ENCODE assay signal across 1 cellular context in the genomic region with DNA sequence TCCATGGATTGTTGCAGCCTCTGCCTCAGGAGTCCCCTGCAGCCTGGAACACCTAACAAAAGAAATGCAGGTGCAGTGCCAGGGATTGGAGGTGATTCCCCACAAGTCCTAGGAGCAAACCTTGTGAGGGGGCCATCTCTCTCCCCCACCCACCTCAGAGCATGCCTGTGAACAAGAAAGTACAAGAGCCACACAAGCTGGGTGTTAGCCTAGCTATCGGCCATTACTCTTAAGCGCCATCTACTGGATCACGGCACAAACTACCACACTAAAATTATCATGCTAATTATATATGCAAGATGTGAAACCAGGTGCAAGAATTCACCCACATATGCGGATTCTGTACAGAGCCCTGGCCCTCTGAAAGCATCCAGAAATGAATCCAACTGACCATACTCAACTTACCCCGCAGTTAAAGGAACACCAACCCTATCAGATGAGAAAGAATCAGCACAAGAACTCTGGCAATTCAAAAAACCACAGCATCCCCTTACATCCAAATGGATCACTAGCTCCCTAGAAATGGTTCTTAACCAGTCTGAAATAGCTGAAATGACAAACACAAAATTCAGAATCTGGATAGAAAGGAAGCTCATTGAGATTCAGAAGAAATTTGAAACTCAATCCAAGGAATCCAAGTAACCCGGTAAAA.
TF ChIP-seq lines count a peak whose summit lies in the region.

No MANE protein-coding gene starts in this region.

TF ChIP-seq in HepG2, 621 proteins besides CTCF, POLR2A, EP300 and RAD21 (continued from another document):
- TF ChIP-seq, protein P1, sequence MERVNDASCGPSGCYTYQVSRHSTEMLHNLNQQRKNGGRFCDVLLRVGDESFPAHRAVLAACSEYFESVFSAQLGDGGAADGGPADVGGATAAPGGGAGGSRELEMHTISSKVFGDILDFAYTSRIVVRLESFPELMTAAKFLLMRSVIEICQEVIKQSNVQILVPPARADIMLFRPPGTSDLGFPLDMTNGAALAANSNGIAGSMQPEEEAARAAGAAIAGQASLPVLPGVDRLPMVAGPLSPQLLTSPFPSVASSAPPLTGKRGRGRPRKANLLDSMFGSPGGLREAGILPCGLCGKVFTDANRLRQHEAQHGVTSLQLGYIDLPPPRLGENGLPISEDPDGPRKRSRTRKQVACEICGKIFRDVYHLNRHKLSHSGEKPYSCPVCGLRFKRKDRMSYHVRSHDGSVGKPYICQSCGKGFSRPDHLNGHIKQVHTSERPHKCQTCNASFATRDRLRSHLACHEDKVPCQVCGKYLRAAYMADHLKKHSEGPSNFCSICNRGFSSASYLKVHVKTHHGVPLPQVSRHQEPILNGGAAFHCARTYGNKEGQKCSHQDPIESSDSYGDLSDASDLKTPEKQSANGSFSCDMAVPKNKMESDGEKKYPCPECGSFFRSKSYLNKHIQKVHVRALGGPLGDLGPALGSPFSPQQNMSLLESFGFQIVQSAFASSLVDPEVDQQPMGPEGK (CRISPR knock-in tag; IDR thresholded peaks at IDR 0.05) = peak; percentile 50
- peak; percentile 70 for TF ChIP-seq STAG1 (CRISPR knock-in tag; IDR thresholded peaks at IDR 0.05)
- TF ChIP-seq, protein P2, sequence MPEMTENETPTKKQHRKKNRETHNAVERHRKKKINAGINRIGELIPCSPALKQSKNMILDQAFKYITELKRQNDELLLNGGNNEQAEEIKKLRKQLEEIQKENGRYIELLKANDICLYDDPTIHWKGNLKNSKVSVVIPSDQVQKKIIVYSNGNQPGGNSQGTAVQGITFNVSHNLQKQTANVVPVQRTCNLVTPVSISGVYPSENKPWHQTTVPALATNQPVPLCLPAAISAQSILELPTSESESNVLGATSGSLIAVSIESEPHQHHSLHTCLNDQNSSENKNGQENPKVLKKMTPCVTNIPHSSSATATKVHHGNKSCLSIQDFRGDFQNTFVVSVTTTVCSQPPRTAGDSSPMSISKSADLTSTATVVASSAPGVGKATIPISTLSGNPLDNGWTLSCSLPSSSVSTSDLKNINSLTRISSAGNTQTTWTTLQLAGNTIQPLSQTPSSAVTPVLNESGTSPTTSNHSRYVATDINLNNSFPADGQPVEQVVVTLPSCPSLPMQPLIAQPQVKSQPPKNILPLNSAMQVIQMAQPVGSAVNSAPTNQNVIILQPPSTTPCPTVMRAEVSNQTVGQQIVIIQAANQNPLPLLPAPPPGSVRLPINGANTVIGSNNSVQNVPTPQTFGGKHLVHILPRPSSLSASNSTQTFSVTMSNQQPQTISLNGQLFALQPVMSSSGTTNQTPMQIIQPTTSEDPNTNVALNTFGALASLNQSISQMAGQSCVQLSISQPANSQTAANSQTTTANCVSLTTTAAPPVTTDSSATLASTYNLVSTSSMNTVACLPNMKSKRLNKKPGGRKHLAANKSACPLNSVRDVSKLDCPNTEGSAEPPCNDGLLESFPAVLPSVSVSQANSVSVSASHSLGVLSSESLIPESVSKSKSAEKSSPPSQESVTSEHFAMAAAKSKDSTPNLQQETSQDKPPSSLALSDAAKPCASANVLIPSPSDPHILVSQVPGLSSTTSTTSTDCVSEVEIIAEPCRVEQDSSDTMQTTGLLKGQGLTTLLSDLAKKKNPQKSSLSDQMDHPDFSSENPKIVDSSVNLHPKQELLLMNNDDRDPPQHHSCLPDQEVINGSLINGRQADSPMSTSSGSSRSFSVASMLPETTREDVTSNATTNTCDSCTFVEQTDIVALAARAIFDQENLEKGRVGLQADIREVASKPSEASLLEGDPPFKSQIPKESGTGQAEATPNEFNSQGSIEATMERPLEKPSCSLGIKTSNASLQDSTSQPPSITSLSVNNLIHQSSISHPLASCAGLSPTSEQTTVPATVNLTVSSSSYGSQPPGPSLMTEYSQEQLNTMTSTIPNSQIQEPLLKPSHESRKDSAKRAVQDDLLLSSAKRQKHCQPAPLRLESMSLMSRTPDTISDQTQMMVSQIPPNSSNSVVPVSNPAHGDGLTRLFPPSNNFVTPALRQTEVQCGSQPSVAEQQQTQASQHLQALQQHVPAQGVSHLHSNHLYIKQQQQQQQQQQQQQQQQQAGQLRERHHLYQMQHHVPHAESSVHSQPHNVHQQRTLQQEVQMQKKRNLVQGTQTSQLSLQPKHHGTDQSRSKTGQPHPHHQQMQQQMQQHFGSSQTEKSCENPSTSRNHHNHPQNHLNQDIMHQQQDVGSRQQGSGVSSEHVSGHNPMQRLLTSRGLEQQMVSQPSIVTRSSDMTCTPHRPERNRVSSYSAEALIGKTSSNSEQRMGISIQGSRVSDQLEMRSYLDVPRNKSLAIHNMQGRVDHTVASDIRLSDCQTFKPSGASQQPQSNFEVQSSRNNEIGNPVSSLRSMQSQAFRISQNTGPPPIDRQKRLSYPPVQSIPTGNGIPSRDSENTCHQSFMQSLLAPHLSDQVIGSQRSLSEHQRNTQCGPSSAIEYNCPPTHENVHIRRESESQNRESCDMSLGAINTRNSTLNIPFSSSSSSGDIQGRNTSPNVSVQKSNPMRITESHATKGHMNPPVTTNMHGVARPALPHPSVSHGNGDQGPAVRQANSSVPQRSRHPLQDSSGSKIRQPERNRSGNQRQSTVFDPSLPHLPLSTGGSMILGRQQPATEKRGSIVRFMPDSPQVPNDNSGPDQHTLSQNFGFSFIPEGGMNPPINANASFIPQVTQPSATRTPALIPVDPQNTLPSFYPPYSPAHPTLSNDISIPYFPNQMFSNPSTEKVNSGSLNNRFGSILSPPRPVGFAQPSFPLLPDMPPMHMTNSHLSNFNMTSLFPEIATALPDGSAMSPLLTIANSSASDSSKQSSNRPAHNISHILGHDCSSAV (CRISPR knock-in tag; IDR thresholded peaks at IDR 0.05; ENCODE audit: borderline replicate concordance) = no peak
- TF ChIP-seq YY1 (IDR thresholded peaks at IDR 0.05; ENCODE audit: insufficient read depth, insufficient replicate concordance, low read depth, low read length) = peak; percentile 53
